In genomic region chr13:112757759-112758086, GRCh38 we compare ENCODE assay signal across 16 cellular contexts.
DNase-seq lines count a peak whose midpoint lies in the region; ATAC-seq, FAIRE-seq and TF ChIP-seq lines count a peak whose summit lies in the region.
"Had no signal": no experiment of that assay in that cellular context is flagged by ENCODE, and none has a peak within 500 bp of the region (broad histone marks: within the 10 kb centered on the region; RNA-seq: fewer than 3 reads in every experiment).

No MANE protein-coding gene starts in this region.

- H3K79me2 ChIP-seq in HepG2 (ENCODE audit: insufficient read depth, low read length) (peaks cover 70% of the 10 kb centered on the region), trophoblast cell (ENCODE audit: control insufficient read depth, insufficient read depth, low read length, poor library complexity) (peaks cover 4% of the 10 kb centered on the region), osteoblast (ENCODE audit: insufficient read depth, low read length) (no peaks in the 10 kb centered on the region)

- WGBS in HepG2 (ENCODE audit: low lambda C conversion rate) = 86% methylated on average over 8 of the region's 10 CpGs
- no CpG with 5 or more reads among the region's 10 CpGs for WGBS in trophoblast cell (ENCODE audit: extremely low coverage, insufficient coverage, insufficient read length)

- POLR2A ChIA-PET in HepG2 (lab: Yijun Ruan, JAX) = interaction anchor here (0.6 to 1.7 kb wide), 8 partner anchors 37 to 195 kb away, joined by 3 to 10 read pairs (median 6); partner anchors contain the start of gene TUBGCP3
- POLR2A ChIA-PET in CD8-positive, alpha-beta T cell (lab: Charles Lee) = no interaction called here

- no peak for TF ChIP-seq POLR2A in HepG2 (IDR thresholded peaks at IDR 0.05; ENCODE audit: insufficient read depth in 1 of 2, low read depth in 2 of 2, low read length in 2 of 2)

- BruUV-seq in HepG2 (replicated peaks; lab: Mats Ljungman, UMichigan) = no TSS peak

- DNase-seq in dorsolateral prefrontal cortex (no peak), HepG2 (ENCODE audit: low spot score) (no peak), trophoblast cell (no peak), MG63 (no peak), amygdala (lab: John Stamatoyannopoulos, UW) (no peak), osteoblast (ENCODE audit: insufficient read length, low spot score, missing footprints) (no peak)
- no peak for DNase-seq in CD8-positive, alpha-beta T cell
- DNase-seq: NCI-H187 treated with DMSO at 0.1 percent for 48 hours, NCI-H446, PC-9 had no signal

- no peaks in the 10 kb centered on the region for H3K27me3 Mint-ChIP-seq in CD8-positive, alpha-beta T cell (ENCODE audit: low read depth)

- H3K14ac ChIP-seq in trophoblast cell (ENCODE audit: low read length) = no peak overlapping the region

- peak overlapping the region; percentile 37 for H4K8ac ChIP-seq in trophoblast cell (ENCODE audit: low read depth, low read length)

- in situ Hi-C loops in HepG2 (cut with HindIII; ENCODE audit: extremely low pct_ligation_motif_present, low pct_unique_long_range_greater_than_20kb) = no loop called here

- TF ChIP-seq CTCF in dorsolateral prefrontal cortex (IDR thresholded peaks at IDR 0.05 in 54 of 56, conservative IDR thresholded peaks at IDR 0.05 in 2 of 56; ENCODE audit: low read depth in 1 of 56, partially characterized antibody in 56 of 56) = no peak
- no peak for TF ChIP-seq CTCF in HepG2 (CRISPR knock-in tag; IDR thresholded peaks at IDR 0.05)
- TF ChIP-seq CTCF in CD8-positive, alpha-beta T cell (IDR thresholded peaks at IDR 0.05) = no peak
- no peak for TF ChIP-seq CTCF in osteoblast (IDR thresholded peaks at IDR 0.05; ENCODE audit: extremely low read depth, low read depth, low read length)

- no peak overlapping the region for H3K4me3 ChIP-seq in HUES48 (ENCODE audit: low read depth, low read length)
- H3K4me3 ChIP-seq in dorsolateral prefrontal cortex = peak overlapping the region in 16 of 59 donors; percentile 3 to 47 (median 22)
- H3K4me3 ChIP-seq in HepG2 (replicated peaks in 1 of 3; ENCODE audit: insufficient read depth in 1 of 3, low read depth in 2 of 3, low read length in 3 of 3) = peak overlapping the region in 2 of 3 experiments; percentile 7 to 53; a peak in 2 of 6 replicates
- H3K4me3 ChIP-seq in trophoblast cell (ENCODE audit: low read depth, low read length) = no peak overlapping the region
- no peak overlapping the region for H3K4me3 ChIP-seq in MG63
- no peak overlapping the region for H3K4me3 ChIP-seq in CD8-positive, alpha-beta T cell (ENCODE audit: low read depth, low read length)
- H3K4me3 ChIP-seq in osteoblast (ENCODE audit: insufficient read depth, low read length) = no peak overlapping the region
- H3K4me3 ChIP-seq: PC-9 had no signal

- ATAC-seq in HepG2 = no peak
- no peak for ATAC-seq in CD8-positive, alpha-beta T cell

- H3K36me3 ChIP-seq in HUES48 (ENCODE audit: control insufficient read depth, insufficient read depth, low read length) (no peaks in the 10 kb centered on the region), HepG2 (replicated peaks in 1 of 2; ENCODE audit: control insufficient read depth in 1 of 2, insufficient read depth in 2 of 2, low read length in 2 of 2) (peaks cover 11 to 26% of the 10 kb centered on the region in 2 experiments; a peak in 4 of 5 replicates), trophoblast cell (ENCODE audit: control insufficient read depth in 1 of 2, insufficient read depth in 2 of 2, low read length in 2 of 2) (no peaks in the 10 kb centered on the region), MG63 (no peaks in the 10 kb centered on the region), osteoblast (ENCODE audit: insufficient read depth, low read length) (no peaks in the 10 kb centered on the region)
- H3K36me3 ChIP-seq in CD8-positive, alpha-beta T cell (ENCODE audit: insufficient read depth, low read length) = no peaks in the 10 kb centered on the region

- peaks cover 7% of the 10 kb centered on the region; the same call in 1 of the 2 replicates for H3K4me1 ChIP-seq in HUES48 (ENCODE audit: control insufficient read depth, insufficient read depth, low read length)
- peaks cover 75% of the 10 kb centered on the region for H3K4me1 ChIP-seq in HepG2 (ENCODE audit: insufficient read depth, low read length)
- H3K4me1 ChIP-seq in trophoblast cell (ENCODE audit: control insufficient read depth in 1 of 2, insufficient read depth in 2 of 2, low read length in 2 of 2) = peaks cover 12 to 17% of the 10 kb centered on the region in 2 experiments
- H3K4me1 ChIP-seq in CD8-positive, alpha-beta T cell (ENCODE audit: insufficient read depth, low read length) = peaks cover 13% of the 10 kb centered on the region
- no peaks in the 10 kb centered on the region for H3K4me1 ChIP-seq in osteoblast (ENCODE audit: insufficient read depth, low read length)

- CTCF ChIA-PET in HepG2 (lab: Yijun Ruan, JAX; ENCODE audit: low intra/inter-chr PET ratio, low total read pairs) = no interaction called here
- CTCF ChIA-PET in CD8-positive, alpha-beta T cell (lab: Charles Lee) = no interaction called here

- no peak overlapping the region for H2BK120ac ChIP-seq in trophoblast cell (ENCODE audit: insufficient read depth, low read length, poor library complexity)

- H3K9me3 ChIP-seq in HUES48 (ENCODE audit: control insufficient read depth, insufficient read depth, low read length) (no peaks in the 10 kb centered on the region), HepG2 (ENCODE audit: low read length) (no peaks in the 10 kb centered on the region), trophoblast cell (ENCODE audit: insufficient read depth, low read depth, low read length) (no peaks in the 10 kb centered on the region), MG63 (no peaks in the 10 kb centered on the region), osteoblast (ENCODE audit: low read depth, low read length) (no peaks in the 10 kb centered on the region)
- no peaks in the 10 kb centered on the region for H3K9me3 ChIP-seq in CD8-positive, alpha-beta T cell (ENCODE audit: low read length)

- TF ChIP-seq EP300 in HepG2 (IDR thresholded peaks at IDR 0.05; ENCODE audit: low read depth in 2 of 2, low read length in 2 of 2) (no peak), HepG2 (CRISPR knock-in tag; IDR thresholded peaks at IDR 0.05; ENCODE audit: borderline replicate concordance) (no peak)

- no peak overlapping the region for H4K12ac ChIP-seq in trophoblast cell (ENCODE audit: low read depth, low read length)

- H3K4ac ChIP-seq in trophoblast cell (ENCODE audit: low read depth, low read length) = no peak overlapping the region

- no peak overlapping the region for H3K4me3 Mint-ChIP-seq in CD8-positive, alpha-beta T cell

- H3K9me3 Mint-ChIP-seq in CD8-positive, alpha-beta T cell = no peaks in the 10 kb centered on the region

- TF ChIP-seq RAD21 in HepG2 (CRISPR knock-in tag; IDR thresholded peaks at IDR 0.05) = no peak

- peaks cover 3% of the 10 kb centered on the region for H3K36me3 Mint-ChIP-seq in CD8-positive, alpha-beta T cell

- intact Hi-C loops in dorsolateral prefrontal cortex (cut with DNase I) = no loop called here
- intact Hi-C loops in HepG2 (cut with micrococcal nuclease; ENCODE audit: unreplicated experiment) = loop anchor here (1.0 to 2.0 kb wide), 2 partner anchors 36 to 69 kb away; no protein-coding TSS in a partner anchor
- intact Hi-C loops in CD8-positive, alpha-beta T cell (cut with DNase I, micrococcal nuclease) = no loop called here

- H3K4me2 ChIP-seq in HepG2 (ENCODE audit: low read depth, low read length) = peak overlapping the region; percentile 73
- no peak overlapping the region for H3K4me2 ChIP-seq in trophoblast cell (ENCODE audit: low read length)
- no peak overlapping the region for H3K4me2 ChIP-seq in osteoblast (ENCODE audit: insufficient read depth, low read length)
- H3K4me2 ChIP-seq: PC-9 had no signal

- FAIRE-seq in HepG2 (lab: Jason Lieb, UNC) = no peak
- FAIRE-seq: A204.1, GM18507, GM19239, H1 had no signal

- no peak overlapping the region for H4K91ac ChIP-seq in trophoblast cell (ENCODE audit: low read depth, low read length)

- no peak overlapping the region for H2AK5ac ChIP-seq in trophoblast cell (ENCODE audit: low read length)

- no peak overlapping the region for H2BK5ac ChIP-seq in trophoblast cell (ENCODE audit: low read depth, low read length, poor library complexity)

- H3K18ac ChIP-seq in trophoblast cell (ENCODE audit: low read length) = no peak overlapping the region

- H4K20me1 ChIP-seq in HepG2 (ENCODE audit: insufficient read depth, low read length) (peaks cover 21% of the 10 kb centered on the region), osteoblast (ENCODE audit: insufficient read depth, low read length) (peaks cover 6% of the 10 kb centered on the region)

- H3K23ac ChIP-seq in trophoblast cell (ENCODE audit: low read length) = no peak overlapping the region

- no peak overlapping the region for H3K27ac Mint-ChIP-seq in CD8-positive, alpha-beta T cell

- peak overlapping the region; percentile 59 for H3K27ac ChIP-seq in HUES48 (ENCODE audit: low read depth, low read length)
- peak overlapping the region; percentile 67 to 100 (median 98) for H3K27ac ChIP-seq in dorsolateral prefrontal cortex
- H3K27ac ChIP-seq in HepG2 (ENCODE audit: extremely low read length, insufficient read depth, low read length) = peak overlapping the region; percentile 91
- H3K27ac ChIP-seq in trophoblast cell (ENCODE audit: low read depth, low read length) = no peak overlapping the region
- no peak overlapping the region for H3K27ac ChIP-seq in CD8-positive, alpha-beta T cell (ENCODE audit: low read depth, low read length)
- H3K27ac ChIP-seq in osteoblast (ENCODE audit: low read depth, low read length) = no peak overlapping the region
- H3K27ac ChIP-seq: C4-2B, PC-9 had no signal

- peaks cover 6% of the 10 kb centered on the region for H3K79me1 ChIP-seq in trophoblast cell (ENCODE audit: low read length)

- H3K9ac ChIP-seq in HUES48 (ENCODE audit: low read depth, low read length) (no peak overlapping the region), HepG2 (ENCODE audit: insufficient read depth, low read depth, low read length) (peak overlapping the region; percentile 72), trophoblast cell (ENCODE audit: low read length) (no peak overlapping the region)

- H2AFZ ChIP-seq in HepG2 (ENCODE audit: low read length) (no peak overlapping the region), trophoblast cell (ENCODE audit: insufficient read depth, low read length, poor library complexity) (no peak overlapping the region), osteoblast (ENCODE audit: low read length) (no peak overlapping the region)
- H2AFZ ChIP-seq: PC-9 had no signal

- no peaks in the 10 kb centered on the region for H3K27me3 ChIP-seq in HUES48 (ENCODE audit: control insufficient read depth, insufficient read depth, low read length)
- no peaks in the 10 kb centered on the region for H3K27me3 ChIP-seq in dorsolateral prefrontal cortex
- no peaks in the 10 kb centered on the region for H3K27me3 ChIP-seq in HepG2 (ENCODE audit: control insufficient read depth in 1 of 2, insufficient read depth in 2 of 2, low read length in 2 of 2)
- H3K27me3 ChIP-seq in trophoblast cell (ENCODE audit: insufficient read depth, low read length) = no peaks in the 10 kb centered on the region
- H3K27me3 ChIP-seq in MG63 = no peaks in the 10 kb centered on the region
- no peaks in the 10 kb centered on the region for H3K27me3 ChIP-seq in CD8-positive, alpha-beta T cell (ENCODE audit: insufficient read depth, low read length)
- no peaks in the 10 kb centered on the region for H3K27me3 ChIP-seq in osteoblast (ENCODE audit: insufficient read depth, low read length)

- no peak overlapping the region for H2BK12ac ChIP-seq in trophoblast cell (ENCODE audit: low read length)

- H3K4me1 Mint-ChIP-seq in CD8-positive, alpha-beta T cell (ENCODE audit: low read depth) = peaks cover 15% of the 10 kb centered on the region

Comparison
In these comparisons a context has a peak if more than half of its experiments do, and no peak if none do; other contexts are left out.
1. H3K27ac ChIP-seq: peak in HUES48 (single experiment), dorsolateral prefrontal cortex (59 of 59) and HepG2 (single experiment); none in trophoblast cell (single experiment), CD8-positive, alpha-beta T cell (single experiment) and osteoblast (single experiment).
2. H3K4me3 ChIP-seq: peak in HepG2 (2 of 3); none in HUES48 (single experiment), trophoblast cell (single experiment), MG63 (single experiment), CD8-positive, alpha-beta T cell (single experiment) and osteoblast (single experiment).